In genomic region chr2:86079981-86080911, GRCh38 we compare ENCODE assay signal across 8 cellular contexts. TPM values are rescaled to one million over a fixed set of nuclear protein-coding genes. Genes with fewer than 3 reads are reported as not detected.
DNase-seq lines count a peak whose midpoint lies in the region; ATAC-seq, FAIRE-seq and TF ChIP-seq lines count a peak whose summit lies in the region.

No MANE protein-coding gene starts in this region.

- H3K27me3 ChIP-seq in SJCRH30: no peaks in the 10 kb centered on the region
- no peaks in the 10 kb centered on the region for H3K27me3 ChIP-seq in pancreas

- H3K9me3 ChIP-seq in SJCRH30 (replicated peaks): no peaks in the 10 kb centered on the region
- no peaks in the 10 kb centered on the region for H3K9me3 ChIP-seq in pancreas

- WGBS in pancreas, 2 donors: 41 to 42% methylated on average over 14 of the region's 14 CpGs

- H3K36me3 ChIP-seq in SJCRH30 (peaks cover 71% of the 10 kb centered on the region), pancreas (peaks cover 0 to 1% (median 0%) of the 10 kb centered on the region in 3 donors)

- TF ChIP-seq CTCF in pancreas (IDR thresholded peaks at IDR 0.05): peak; percentile 57 to 78 (median 70)
- peak; percentile 87 for TF ChIP-seq CTCF in type B pancreatic cell (conservative IDR thresholded peaks at IDR 0.05)

- FAIRE-seq in frontal cortex (lab: Jason Lieb, UNC) (no peak), pancreas (lab: Jason Lieb, UNC) (no peak)

- H3K4me1 ChIP-seq in SJCRH30 (no peaks in the 10 kb centered on the region; the same call in none of the 2 replicates), pancreas (peaks cover 0 to 3% (median 0%) of the 10 kb centered on the region in 3 donors)

- H3K9me3 Mint-ChIP-seq in type B pancreatic cell: no peaks in the 10 kb centered on the region

- H3K4me3 ChIP-seq in SJCRH30 (no peak overlapping the region), pancreas (no peak overlapping the region)

- no peaks in the 10 kb centered on the region for H3K27me3 Mint-ChIP-seq in type B pancreatic cell

- H3K36me3 Mint-ChIP-seq in type B pancreatic cell: peaks cover 9% of the 10 kb centered on the region

- H3K27ac Mint-ChIP-seq in type B pancreatic cell: peak overlapping the region; percentile 43

- no peak for TF ChIP-seq EP300 in Ishikawa (IDR thresholded peaks at IDR 0.05; ENCODE audit: borderline replicate concordance)

- intact Hi-C loops in pancreas (cut with DNase I): loop anchor here (2.0 to 10.0 kb wide), 5 partner anchors 195 to 255 kb away; partner anchors contain the start of gene ST3GAL5 (in 1 of the 3)

- no peak overlapping the region for H3K4me3 Mint-ChIP-seq in type B pancreatic cell

- DNase-seq in EL: peak; percentile 64
- DNase-seq in SJCRH30: peak; percentile 83 to 87
- DNase-seq in activated gamma-delta T cell (lab: John Stamatoyannopoulos, UW): peak; percentile 44
- DNase-seq in frontal cortex (ENCODE audit: low spot score in 2 of 2): peak; percentile 26 to 40
- peak; percentile 69 to 92 (median 82) for DNase-seq in pancreas
- peak; percentile 81 for DNase-seq in type B pancreatic cell (ENCODE audit: extremely low spot score, unreplicated experiment)

- H3K4me1 Mint-ChIP-seq in type B pancreatic cell (ENCODE audit: unreplicated experiment): no peaks in the 10 kb centered on the region

- H3K27ac ChIP-seq in SJCRH30: no peak overlapping the region
- no peak overlapping the region for H3K27ac ChIP-seq in pancreas

- peak; percentile 59 for TF ChIP-seq RAD21 in Ishikawa (IDR thresholded peaks at IDR 0.05; ENCODE audit: low read depth)

- ATAC-seq in GM21576 (IDR thresholded peaks at IDR 0.05; ENCODE audit: unreplicated experiment): peak; percentile 75
- peak; percentile 87 to 96 (median 94) for ATAC-seq in pancreas

TF ChIP-seq in Ishikawa, 13 proteins besides CTCF, POLR2A, EP300 and RAD21:
- TF ChIP-seq NFIC (IDR thresholded peaks at IDR 0.05) (no peak), FOXM1 (IDR thresholded peaks at IDR 0.05; ENCODE audit: borderline replicate concordance, low read depth) (no peak), USF1 (IDR thresholded peaks at IDR 0.05) (no peak), REST (IDR thresholded peaks at IDR 0.05; ENCODE audit: low read depth) (no peak), MAX (IDR thresholded peaks at IDR 0.05) (no peak), ZBTB7A (IDR thresholded peaks at IDR 0.05; ENCODE audit: low read depth) (no peak), TEAD4 (IDR thresholded peaks at IDR 0.05) (no peak)

RNA-seq across cellular contexts. Expression of gene POLR1A, which starts 25.4 kb away (rescaled TPM):
- 49.9 and 53.0 TPM in 2 replicates for total RNA-seq in SJCRH30 (2014; rRNA removed; shearing (Covaris generic))
- total RNA-seq in frontal cortex (11.0 TPM), pancreas (10 to 100 TPM in 4 of 6 donors, 1 to 10 TPM in 2; 8.6 to 19.0 (median 15.3) TPM), type B pancreatic cell (ENCODE audit: low replicate concordance) (54.9 and 57.6 TPM in 2 replicates)
- 1 to 10 TPM; 3.9 to 5.0 TPM for polyA plus RNA-seq in pancreas

RNA-seq across cellular contexts. Expression of gene PTCD3, which starts 25.8 kb away (rescaled TPM):
- 209 and 245 TPM in 2 replicates for total RNA-seq in SJCRH30 (2014; rRNA removed; shearing (Covaris generic))
- total RNA-seq in frontal cortex (77.0 TPM), pancreas (10 to 100 TPM; 24.1 to 42.7 (median 30.4) TPM), type B pancreatic cell (ENCODE audit: low replicate concordance) (116 and 155 TPM in 2 replicates)
- 10 to 100 TPM; 15.8 to 32.1 TPM for polyA plus RNA-seq in pancreas

Comparison
In these comparisons a context has a peak if more than half of its experiments do, and no peak if none do; other contexts are left out.
1. DNase-seq: peak in every context shown above with its lines; median percentile 85 in SJCRH30; 82 in pancreas; 81 in type B pancreatic cell; 64 in EL; 44 in activated gamma-delta T cell; 33 in frontal cortex.